16 cellular contexts compared by ENCODE assay signal in the genomic region with DNA sequence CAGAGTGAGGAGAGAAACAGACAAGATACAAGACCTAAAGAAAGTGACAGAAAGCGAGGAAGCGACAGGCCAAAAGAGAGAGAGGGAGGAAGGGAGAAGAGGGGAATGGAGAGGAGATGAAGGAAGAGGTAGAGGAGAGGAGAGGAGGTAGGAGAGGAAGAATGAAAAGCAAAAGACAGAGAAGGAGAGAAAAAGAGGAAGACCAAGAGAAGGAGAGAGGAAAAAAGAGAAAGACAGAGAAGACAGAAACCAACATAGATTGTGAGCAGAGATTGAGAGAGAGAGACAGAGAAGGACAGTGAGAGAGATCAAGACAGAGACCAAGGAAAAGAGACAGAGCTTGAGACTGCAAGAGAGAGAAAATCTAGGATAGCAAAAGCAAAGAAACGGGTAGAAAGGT.
"Had no signal": no experiment of that assay in that cellular context is flagged by ENCODE, and none has a peak within 500 bp of the region (broad histone marks: within the 10 kb centered on the region; RNA-seq: fewer than 3 reads in every experiment).

No MANE protein-coding gene starts in this region.

- H3K9me3 ChIP-seq: esophagus squamous epithelium, heart left ventricle, transverse colon had no signal

- DNase-seq: activated naive CD8-positive, alpha-beta T cell treated with anti-CD3 and anti-CD28 coated beads, Interleukin-2, amount 10 ng/mL, durations not matched to agents 7 days and 5 days; activated T-cell treated with anti-CD3 and anti-CD28 coated beads, Interleukin-2, amount 50 U/mL, for 1 hour; amygdala; cerebellar nuclear complex; endodermal cell; esophagus squamous epithelium; heart left ventricle; left ventricle myocardium superior; posterior cingulate gyrus; small intestine; stimulated activated CD4-positive, alpha-beta T cell treated with anti-CD3 and anti-CD28 coated beads, Interleukin-2, amount 100 ng/mL, for 24 hours; transverse colon had no signal

- H3K27ac ChIP-seq: coronary artery, esophagus squamous epithelium, heart left ventricle, neural progenitor cell, transverse colon had no signal

- H3K4me3 ChIP-seq: coronary artery, esophagus squamous epithelium, heart left ventricle, neural progenitor cell, transverse colon had no signal

- H3K9me3 Mint-ChIP-seq: endodermal cell, neural progenitor cell had no signal

- H3K36me3 Mint-ChIP-seq: neural progenitor cell; stimulated activated effector memory CD8-positive, alpha-beta T cell treated with anti-CD3 and anti-CD28 coated beads, Interleukin-12 subunit alpha, Interleukin-12 subunit beta, amount 100 ng/mL, for 72 hours had no signal

- H3K27ac Mint-ChIP-seq: activated naive CD8-positive, alpha-beta T cell treated with anti-CD3 and anti-CD28 coated beads, Interleukin-2, amount 10 ng/mL, durations not matched to agents 7 days and 5 days; endodermal cell; neural progenitor cell; stimulated activated effector memory CD8-positive, alpha-beta T cell treated with anti-CD3 and anti-CD28 coated beads, Interleukin-12 subunit alpha, Interleukin-12 subunit beta, amount 100 ng/mL, for 72 hours had no signal

- H3K9ac ChIP-seq: neural progenitor cell had no signal

- H2AFZ ChIP-seq: neural progenitor cell had no signal

- ATAC-seq: heart left ventricle; left ventricle myocardium superior; sciatic nerve; stimulated activated effector memory CD8-positive, alpha-beta T cell treated with anti-CD3 and anti-CD28 coated beads, Interleukin-12 subunit alpha, Interleukin-12 subunit beta, amount 100 ng/mL, for 72 hours had no signal

- H3K4me1 ChIP-seq: esophagus squamous epithelium, neural progenitor cell, transverse colon had no signal

- H3K36me3 ChIP-seq: esophagus squamous epithelium, heart left ventricle, neural progenitor cell, transverse colon had no signal

- H3K27me3 ChIP-seq: esophagus squamous epithelium, heart left ventricle, neural progenitor cell, transverse colon had no signal

- H3K4me1 Mint-ChIP-seq: endodermal cell, neural progenitor cell had no signal

- H3K4me2 ChIP-seq: neural progenitor cell had no signal

- H3K4me3 Mint-ChIP-seq: activated naive CD8-positive, alpha-beta T cell treated with anti-CD3 and anti-CD28 coated beads, Interleukin-2, amount 10 ng/mL, durations not matched to agents 7 days and 5 days; endodermal cell; neural progenitor cell; stimulated activated effector memory CD8-positive, alpha-beta T cell treated with anti-CD3 and anti-CD28 coated beads, Interleukin-12 subunit alpha, Interleukin-12 subunit beta, amount 100 ng/mL, for 72 hours had no signal
